ENCODE assay signal across 1 cellular context in the genomic region with DNA sequence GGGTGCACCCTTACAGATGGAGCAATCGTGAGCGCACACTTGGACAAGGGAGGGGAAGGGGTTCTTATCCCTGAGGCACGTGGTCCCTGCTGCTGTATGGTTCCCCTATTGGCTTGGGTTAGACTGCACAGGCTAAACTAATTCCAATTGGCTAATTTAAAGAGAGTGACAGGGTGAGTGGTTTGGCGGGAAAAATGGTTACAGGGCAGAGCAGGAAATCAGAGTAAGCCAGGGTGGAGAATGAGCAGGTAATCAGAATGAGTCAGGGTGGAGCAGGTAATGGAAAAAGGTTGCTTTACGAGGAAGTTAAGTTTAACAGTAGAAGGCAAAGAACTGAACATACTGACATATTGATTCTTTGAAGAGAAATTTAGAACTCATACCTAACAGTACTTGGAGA. TPM values are rescaled to one million over a fixed set of nuclear protein-coding genes. Genes with fewer than 3 reads are reported as not detected.
"Had no signal": no experiment of that assay in that cellular context is flagged by ENCODE, and none has a peak within 500 bp of the region (broad histone marks: within the 10 kb centered on the region; RNA-seq: fewer than 3 reads in every experiment).

No MANE protein-coding gene starts in this region.

RNA-seq across cellular contexts. Expression of a gene that starts 49.8 kb away (rescaled TPM):
- total RNA-seq: naive thymus-derived CD8-positive, alpha-beta T cell had no signal
- polyA plus RNA-seq: naive thymus-derived CD8-positive, alpha-beta T cell had no signal
